In genomic region chr1:182381962-182382819, GRCh38 we compare ENCODE assay signal across 1 cellular context.
TF ChIP-seq lines count a peak whose summit lies in the region.

No MANE protein-coding gene starts in this region.

TF ChIP-seq in HepG2, 621 proteins besides CTCF, POLR2A, EP300 and RAD21:
- TF ChIP-seq SNRNP70 (IDR thresholded peaks at IDR 0.05; ENCODE audit: low read depth, low read length) (no peak), THAP11 (CRISPR knock-in tag; IDR thresholded peaks at IDR 0.05) (no peak), GATAD1 (CRISPR knock-in tag; IDR thresholded peaks at IDR 0.05) (no peak), ZNF276 (CRISPR knock-in tag; IDR thresholded peaks at IDR 0.05; ENCODE audit: low read depth) (no peak), ZNF790 (CRISPR knock-in tag; IDR thresholded peaks at IDR 0.05; ENCODE audit: borderline replicate concordance) (no peak), HOXA5 (CRISPR knock-in tag; IDR thresholded peaks at IDR 0.05) (no peak), ZGPAT (CRISPR knock-in tag; IDR thresholded peaks at IDR 0.05) (no peak), AGO2 (optimal IDR thresholded peaks at IDR 0.05; ENCODE audit: low read depth, low read length) (peak; percentile 20), ZNF879 (CRISPR knock-in tag; IDR thresholded peaks at IDR 0.05) (no peak), KDM2A (CRISPR knock-in tag; IDR thresholded peaks at IDR 0.05; ENCODE audit: borderline replicate concordance, low read depth) (0 out of 2 replicates have a peak, but pooled peaks have one; percentile 16), ZSCAN25 (CRISPR knock-in tag; IDR thresholded peaks at IDR 0.05) (no peak), NR2F1 (CRISPR knock-in tag; IDR thresholded peaks at IDR 0.05) (no peak), PPARG (CRISPR knock-in tag; conservative IDR thresholded peaks at IDR 0.05) (no peak), ZNF512B (CRISPR knock-in tag; IDR thresholded peaks at IDR 0.05; ENCODE audit: borderline replicate concordance) (no peak), AGO1 (IDR thresholded peaks at IDR 0.05; ENCODE audit: low read depth, low read length, poor library complexity, severe bottlenecking) (no peak), TGIF2 (CRISPR knock-in tag; IDR thresholded peaks at IDR 0.05) (no peak), REPIN1 (CRISPR knock-in tag; IDR thresholded peaks at IDR 0.05; ENCODE audit: borderline replicate concordance, low read depth) (0 out of 2 replicates have a peak, but pooled peaks have one; percentile 20), RBM22 (optimal IDR thresholded peaks at IDR 0.05; ENCODE audit: low read length) (peak; percentile 72), POLR2AphosphoS5 (IDR thresholded peaks at IDR 0.05; ENCODE audit: low read depth, low read length) (peak; percentile 46; the same call in 1 of the 2 replicates), DPF2 (CRISPR knock-in tag; IDR thresholded peaks at IDR 0.05; ENCODE audit: borderline replicate concordance, low read depth) (no peak), REXO4 (CRISPR knock-in tag; IDR thresholded peaks at IDR 0.05; ENCODE audit: borderline replicate concordance) (no peak), ZBED4 (CRISPR knock-in tag; IDR thresholded peaks at IDR 0.05; ENCODE audit: borderline replicate concordance) (no peak), CBX2 (IDR thresholded peaks at IDR 0.05; ENCODE audit: low read depth, low read length) (no peak), CBX2 (CRISPR knock-in tag; IDR thresholded peaks at IDR 0.05; ENCODE audit: low read depth) (no peak), ZNF451 (CRISPR knock-in tag; IDR thresholded peaks at IDR 0.05) (no peak), IRF9 (CRISPR knock-in tag; IDR thresholded peaks at IDR 0.05; ENCODE audit: borderline replicate concordance) (no peak), KLF11 (CRISPR knock-in tag; IDR thresholded peaks at IDR 0.05) (no peak), THAP7 (CRISPR knock-in tag; IDR thresholded peaks at IDR 0.05) (no peak), ZNF510 (CRISPR knock-in tag; IDR thresholded peaks at IDR 0.05; ENCODE audit: low read depth) (no peak), NFIC (IDR thresholded peaks at IDR 0.05; ENCODE audit: low read length) (no peak), ZNF354B (CRISPR knock-in tag; IDR thresholded peaks at IDR 0.05) (no peak), FOXJ3 (CRISPR knock-in tag; IDR thresholded peaks at IDR 0.05; ENCODE audit: borderline replicate concordance) (0 out of 2 replicates have a peak, but pooled peaks have one; percentile 14), ZBTB1 (CRISPR knock-in tag; IDR thresholded peaks at IDR 0.05; ENCODE audit: borderline replicate concordance) (no peak), E2F1 (CRISPR knock-in tag; IDR thresholded peaks at IDR 0.05) (no peak; the same call in 1 of the 2 replicates), POLR2G (IDR thresholded peaks at IDR 0.05; ENCODE audit: low read depth, low read length) (peak; percentile 61), ZNF224 (CRISPR knock-in tag; IDR thresholded peaks at IDR 0.05) (no peak)
